Comparison of ENCODE assay signal across 10 cellular contexts in genomic region chr2:9310390-9310789, GRCh38.
DNase-seq lines count a peak whose midpoint lies in the region; ATAC-seq and TF ChIP-seq lines count a peak whose summit lies in the region.
"Had no signal": no experiment of that assay in that cellular context is flagged by ENCODE, and none has a peak within 500 bp of the region (broad histone marks: within the 10 kb centered on the region; RNA-seq: fewer than 3 reads in every experiment).

No MANE protein-coding gene starts in this region.

- H3K27ac ChIP-seq in lower lobe of right lung (peak overlapping the region; percentile 46), urinary bladder (ENCODE audit: low read depth) (peak overlapping the region; percentile 69)

- H3K27ac Mint-ChIP-seq in activated CD4-positive, alpha-beta memory T cell treated with anti-CD3 and anti-CD28 coated beads, Interleukin-2, amount 10 ng/mL, durations not matched to agents 7 days and 5 days, result no peak overlapping the region
- H3K27ac Mint-ChIP-seq: activated T-cell treated with anti-CD3 and anti-CD28 coated beads, Interleukin-2, amount 50 U/mL, for 24 hours; mesothelial cell of epicardium had no signal

- intact Hi-C loops in lower lobe of right lung (cut with DNase I), result no loop called here

- H3K4me1 ChIP-seq in lower lobe of right lung (peaks cover 32% of the 10 kb centered on the region), urinary bladder (ENCODE audit: insufficient read depth) (no peaks in the 10 kb centered on the region)

- H3K27me3 ChIP-seq in lower lobe of right lung (ENCODE audit: low read depth), result no peaks in the 10 kb centered on the region

- no peaks in the 10 kb centered on the region for H3K9me3 ChIP-seq in lower lobe of right lung

- DNase-seq in M059J (ENCODE audit: low read depth) (peak; percentile 90), choroid plexus epithelial cell (ENCODE audit: low read depth) (peak; percentile 94), lower lobe of right lung (no peak), cerebellum (ENCODE audit: low spot score) (no peak), NCI-H526 treated with DMSO at 0.1 percent for 48 hours (lab: John Stamatoyannopoulos, UW) (no peak)
- no peak for DNase-seq in activated CD4-positive, alpha-beta memory T cell treated with anti-CD3 and anti-CD28 coated beads, Interleukin-2, amount 10 ng/mL, durations not matched to agents 7 days and 5 days
- DNase-seq: activated T-cell treated with anti-CD3 and anti-CD28 coated beads, Interleukin-2, amount 50 U/mL, for 24 hours; NCI-H1105 had no signal

- peak; percentile 41 to 59 for ATAC-seq in lower lobe of right lung

- POLR2A ChIA-PET in activated CD4-positive, alpha-beta memory T cell treated with anti-CD3 and anti-CD28 coated beads, Interleukin-2, amount 10 ng/mL, durations not matched to agents 7 days and 5 days (lab: Charles Lee), result no interaction called here

- no peaks in the 10 kb centered on the region for H3K4me1 Mint-ChIP-seq in activated CD4-positive, alpha-beta memory T cell treated with anti-CD3 and anti-CD28 coated beads, Interleukin-2, amount 10 ng/mL, durations not matched to agents 7 days and 5 days

- H3K36me3 Mint-ChIP-seq in activated CD4-positive, alpha-beta memory T cell treated with anti-CD3 and anti-CD28 coated beads, Interleukin-2, amount 10 ng/mL, durations not matched to agents 7 days and 5 days (ENCODE audit: low read depth), result no peaks in the 10 kb centered on the region
- H3K36me3 Mint-ChIP-seq: mesothelial cell of epicardium had no signal

- no peak for TF ChIP-seq CTCF in choroid plexus epithelial cell (conservative IDR thresholded peaks at IDR 0.05; ENCODE audit: low read depth, low read length)
- no peak for TF ChIP-seq CTCF in lower lobe of right lung (IDR thresholded peaks at IDR 0.05)

- no peak overlapping the region for H3K4me3 Mint-ChIP-seq in activated CD4-positive, alpha-beta memory T cell treated with anti-CD3 and anti-CD28 coated beads, Interleukin-2, amount 10 ng/mL, durations not matched to agents 7 days and 5 days
- H3K4me3 Mint-ChIP-seq: activated T-cell treated with anti-CD3 and anti-CD28 coated beads, Interleukin-2, amount 50 U/mL, for 24 hours; mesothelial cell of epicardium had no signal

- H3K27me3 Mint-ChIP-seq in activated CD4-positive, alpha-beta memory T cell treated with anti-CD3 and anti-CD28 coated beads, Interleukin-2, amount 10 ng/mL, durations not matched to agents 7 days and 5 days, result no peaks in the 10 kb centered on the region
- H3K27me3 Mint-ChIP-seq: activated T-cell treated with anti-CD3 and anti-CD28 coated beads, Interleukin-2, amount 50 U/mL, for 24 hours had no signal

- no peaks in the 10 kb centered on the region for H3K36me3 ChIP-seq in lower lobe of right lung
- no peaks in the 10 kb centered on the region for H3K36me3 ChIP-seq in urinary bladder (ENCODE audit: insufficient read depth)

- no peaks in the 10 kb centered on the region for H3K9me3 Mint-ChIP-seq in activated CD4-positive, alpha-beta memory T cell treated with anti-CD3 and anti-CD28 coated beads, Interleukin-2, amount 10 ng/mL, durations not matched to agents 7 days and 5 days
- H3K9me3 Mint-ChIP-seq: activated T-cell treated with anti-CD3 and anti-CD28 coated beads, Interleukin-2, amount 50 U/mL, for 24 hours; mesothelial cell of epicardium had no signal

- CTCF ChIA-PET in activated CD4-positive, alpha-beta memory T cell treated with anti-CD3 and anti-CD28 coated beads, Interleukin-2, amount 10 ng/mL, durations not matched to agents 7 days and 5 days (lab: Charles Lee), result interaction anchor here (1.0 kb wide), 1 partner anchor 24 kb away, joined by 4 read pairs; no protein-coding TSS in a partner anchor

- H3K4me3 ChIP-seq in choroid plexus epithelial cell (ENCODE audit: low read depth, low read length) (no peak overlapping the region), lower lobe of right lung (no peak overlapping the region), urinary bladder (ENCODE audit: low read depth, low read length) (no peak overlapping the region)

Comparison
In these comparisons a context has a peak if more than half of its experiments do, and no peak if none do; other contexts are left out.
1. DNase-seq: peak in M059J (single experiment) and choroid plexus epithelial cell (single experiment); none in lower lobe of right lung (single experiment), cerebellum (single experiment), activated CD4-positive, alpha-beta memory T cell treated with anti-CD3 and anti-CD28 coated beads, Interleukin-2, amount 10 ng/mL, durations not matched to agents 7 days and 5 days (single experiment) and NCI-H526 treated with DMSO at 0.1 percent for 48 hours (single experiment).